ENCODE assay signal across 1 cellular context in the genomic region with DNA sequence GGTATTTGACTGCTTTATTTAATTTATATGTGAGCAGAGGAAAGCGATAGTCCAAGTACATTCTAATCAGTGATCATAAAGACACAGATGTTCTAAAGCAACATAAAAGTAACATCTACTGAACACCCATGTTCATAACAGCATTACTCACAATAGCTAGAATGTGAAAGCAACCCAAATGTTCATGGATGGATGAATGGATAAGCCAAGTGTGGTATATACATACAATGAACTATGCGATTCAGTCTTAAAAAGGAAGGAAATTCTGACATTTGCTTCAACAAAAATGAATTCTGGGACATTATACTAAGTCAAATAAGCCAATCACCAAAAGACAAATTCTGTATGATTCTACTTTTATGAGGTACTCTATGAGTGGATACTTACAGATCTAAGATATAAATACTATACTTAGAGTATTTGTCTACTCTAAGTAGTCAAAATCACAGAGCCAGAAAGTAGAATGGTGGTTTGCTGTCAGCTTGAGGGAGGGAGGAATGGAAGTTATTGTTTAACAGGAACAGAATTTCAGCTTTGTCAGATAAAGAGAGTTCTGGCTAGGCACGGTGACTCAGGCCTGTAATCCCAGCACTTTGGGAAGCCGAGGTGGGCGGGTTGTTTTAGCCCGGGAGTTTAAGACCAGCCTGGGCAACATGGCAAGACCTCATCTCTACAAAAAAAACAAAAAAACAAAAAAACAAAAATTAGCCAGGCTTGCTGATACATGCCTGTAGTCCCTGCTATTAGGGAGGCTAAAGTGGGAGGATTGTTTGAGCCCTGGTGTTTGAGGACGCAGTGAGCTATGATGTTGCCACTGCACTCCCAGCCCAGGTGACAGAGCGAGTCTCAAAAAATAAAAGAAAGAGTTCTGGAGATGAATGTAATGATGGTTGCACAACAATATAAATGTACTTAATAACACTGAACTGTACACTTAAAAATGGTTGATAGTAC.
TF ChIP-seq lines count a peak whose summit lies in the region.

No MANE protein-coding gene starts in this region.

TF ChIP-seq in endothelial cell of umbilical vein, 7 proteins besides CTCF, POLR2A, EP300 and RAD21:
- TF ChIP-seq POLR2AphosphoS5 (IDR thresholded peaks at IDR 0.05; ENCODE audit: insufficient read depth, low read depth, low read length): no peak
- TF ChIP-seq GATA2 (IDR thresholded peaks at IDR 0.05; ENCODE audit: insufficient read depth, insufficient read length, low read depth, low read length): no peak
